1 cellular context compared by ENCODE assay signal in genomic region chr6:11431455-11431937, GRCh38.
TF ChIP-seq lines count a peak whose summit lies in the region.

No MANE protein-coding gene starts in this region.

TF ChIP-seq in IMR-90, 13 proteins besides CTCF, POLR2A, EP300 and RAD21:
- no peak for TF ChIP-seq MAZ (IDR thresholded peaks at IDR 0.05; ENCODE audit: borderline replicate concordance, low read depth, low read length)
TF ChIP-seq in IMR-90: peak in this region for 0.
